8 cellular contexts compared by ENCODE assay signal in genomic region chr3:173396191-173397041, GRCh38. TPM values are rescaled to one million over a fixed set of nuclear protein-coding genes. Genes with fewer than 3 reads are reported as not detected.
DNase-seq lines count a peak whose midpoint lies in the region; ATAC-seq and TF ChIP-seq lines count a peak whose summit lies in the region.

No MANE protein-coding gene starts in this region.

- intact Hi-C loops in MCF 10A (cut with micrococcal nuclease) (no loop called here), left lung (cut with DNase I) (no loop called here), testis (cut with DNase I; ENCODE audit: low total_unique reads) (no loop called here)

- ATAC-seq in left lung (peak; percentile 3), HG03139 (IDR thresholded peaks at IDR 0.05; ENCODE audit: unreplicated experiment) (no peak), GM19467 (IDR thresholded peaks at IDR 0.05; ENCODE audit: unreplicated experiment) (no peak)

- H3K4me3 ChIP-seq in left lung (peak overlapping the region; percentile 49 to 54), testis (peak overlapping the region; percentile 62 to 68)

- H3K4me3 Mint-ChIP-seq in MCF 10A (ENCODE audit: unreplicated experiment): peak overlapping the region; percentile 71

- no peaks in the 10 kb centered on the region for H3K9me3 ChIP-seq in left lung
- H3K9me3 ChIP-seq in testis: no peaks in the 10 kb centered on the region

- H3K4me1 ChIP-seq in left lung: peaks cover 0 to 16% of the 10 kb centered on the region in 2 donors
- no peaks in the 10 kb centered on the region for H3K4me1 ChIP-seq in testis

- POLR2A ChIA-PET in MCF 10A (lab: Yijun Ruan, JAX): no interaction called here

- TF ChIP-seq CTCF in MCF 10A (IDR thresholded peaks at IDR 0.05; ENCODE audit: unreplicated experiment) (no peak), left lung (IDR thresholded peaks at IDR 0.05) (no peak), testis (IDR thresholded peaks at IDR 0.05) (no peak)

- DNase-seq in G401 (ENCODE audit: low spot score) (peak; percentile 75), NCI-H2081 (lab: John Stamatoyannopoulos, UW) (peak; percentile 49 to 70), MCF 10A (ENCODE audit: unreplicated experiment) (peak; percentile 25), left lung (no peak), testis (peak; percentile 48)
- no peak for DNase-seq in stimulated activated CD4-positive, alpha-beta T cell treated with anti-CD3 and anti-CD28 coated beads, Interleukin-15, amount 100 ng/mL, for 24 hours

- H3K4me1 Mint-ChIP-seq in MCF 10A (ENCODE audit: insufficient read depth, unreplicated experiment): peaks cover 18% of the 10 kb centered on the region

- no TSS peak for BruUV-seq in MCF 10A (replicated peaks; lab: Mats Ljungman, UMichigan)

- H3K9me3 Mint-ChIP-seq in MCF 10A (ENCODE audit: unreplicated experiment): no peaks in the 10 kb centered on the region

- H3K27me3 Mint-ChIP-seq in MCF 10A (ENCODE audit: insufficient read depth, unreplicated experiment): peaks cover 84% of the 10 kb centered on the region

- no peaks in the 10 kb centered on the region for H3K36me3 ChIP-seq in left lung
- H3K36me3 ChIP-seq in testis (ENCODE audit: low read depth, missing control alignments): no peaks in the 10 kb centered on the region

- WGBS in testis, 2 donors: 0% methylated on average over 29 of the region's 29 CpGs

- H3K27ac Mint-ChIP-seq in MCF 10A (ENCODE audit: low read depth, unreplicated experiment): no peak overlapping the region

- CTCF ChIA-PET in MCF 10A (lab: Yijun Ruan, JAX): no interaction called here

- H3K27ac ChIP-seq in left lung: no peak overlapping the region
- H3K27ac ChIP-seq in testis: peak overlapping the region; percentile 76 to 88

- TF ChIP-seq POLR2A in testis (IDR thresholded peaks at IDR 0.05): no peak

- in situ Hi-C loops in G401 (cut with HindIII; ENCODE audit: low sequenced_read_pairs): no loop called here

- H3K27me3 ChIP-seq in left lung: peaks cover 14 to 77% of the 10 kb centered on the region in 2 donors
- no peaks in the 10 kb centered on the region for H3K27me3 ChIP-seq in testis

- peaks cover 6% of the 10 kb centered on the region for H3K36me3 Mint-ChIP-seq in MCF 10A (ENCODE audit: insufficient read depth, unreplicated experiment)

RNA-seq across cellular contexts. Expression of gene NLGN1, which starts 1.1 kb away (rescaled TPM):
- total RNA-seq in G401 (2014; rRNA removed; shearing (Covaris generic)): 8.4 and 11.2 TPM in 2 replicates
- total RNA-seq in MCF 10A (2022) (not detected in 2 replicates), left lung (1 to 10 TPM; 3.1 to 4.3 TPM), testis (10 to 100 TPM; 15.5 to 19.2 TPM)
- polyA plus RNA-seq in testis (ENCODE audit: insufficient read depth, low read depth, low replicate concordance): 10.6 TPM

Comparison
In these comparisons a context has a peak if more than half of its experiments do, and no peak if none do; other contexts are left out.
1. DNase-seq: peak in G401 (single experiment), NCI-H2081 (2 of 2), MCF 10A (single experiment) and testis (single experiment); none in left lung (0 of 2) and stimulated activated CD4-positive, alpha-beta T cell treated with anti-CD3 and anti-CD28 coated beads, Interleukin-15, amount 100 ng/mL, for 24 hours (single experiment).
2. H3K27ac ChIP-seq: peak in testis (2 of 2); none in left lung (0 of 2).